ENCODE assay signal across 8 cellular contexts in genomic region chr7:118214051-118214832, GRCh38. TPM values are rescaled to one million over a fixed set of nuclear protein-coding genes. Genes with fewer than 3 reads are reported as not detected.
DNase-seq lines count a peak whose midpoint lies in the region; ATAC-seq and TF ChIP-seq lines count a peak whose summit lies in the region.

No MANE protein-coding gene starts in this region.

- TF ChIP-seq CTCF in GM12865 (IDR thresholded peaks at IDR 0.05; ENCODE audit: insufficient read depth, low read depth, low read length, missing control alignments): no peak
- TF ChIP-seq CTCF in choroid plexus epithelial cell (conservative IDR thresholded peaks at IDR 0.05; ENCODE audit: low read depth, low read length): no peak
- no peak for TF ChIP-seq CTCF in lung (IDR thresholded peaks at IDR 0.05; ENCODE audit: control extremely low read depth, extremely low read depth)
- no peak for TF ChIP-seq CTCF in PC-3 (conservative IDR thresholded peaks at IDR 0.05; ENCODE audit: low read depth, low read length)

- WGBS in lung, 2 donors: 6 to 14% methylated on average over 49 of the region's 49 CpGs

- H3K27ac ChIP-seq in lung (ENCODE audit: low read depth in 1 of 2, low read length in 1 of 2) (no peak overlapping the region), PC-3 (ENCODE audit: low read length) (no peak overlapping the region)

- no TSS peak for BruUV-seq in PC-3 (replicated peaks; lab: Mats Ljungman, UMichigan)

- H2AFZ ChIP-seq in PC-3 (ENCODE audit: low read length): no peak overlapping the region

- no peaks in the 10 kb centered on the region for H3K79me2 ChIP-seq in PC-3 (ENCODE audit: low read length)

- DNase-seq in GM12865 (ENCODE audit: low read depth) (peak; percentile 91), NCI-H187 (lab: John Stamatoyannopoulos, UW) (peak; percentile 55), choroid plexus epithelial cell (ENCODE audit: low read depth) (peak; percentile 82), lung (ENCODE audit: low spot score) (peak; percentile 47), PC-3 (no peak)
- DNase-seq in activated CD4-positive, alpha-beta T cell treated with anti-CD3 and anti-CD28 coated beads for 1 hour: peak; percentile 50
- peak; percentile 60 to 69 for DNase-seq in stimulated activated CD8-positive, alpha-beta memory T cell treated with anti-CD3 and anti-CD28 coated beads, Interleukin-15, amount 100 ng/mL, for 4 hours (ENCODE audit: low read depth in 2 of 2)

- H3K4me3 ChIP-seq in GM12865 (ENCODE audit: low read depth, low read length) (peak overlapping the region; percentile 51), choroid plexus epithelial cell (ENCODE audit: low read depth, low read length) (peak overlapping the region; percentile 66), lung (peak overlapping the region; percentile 30), PC-3 (ENCODE audit: low read length) (no peak overlapping the region)

- H3K4me1 ChIP-seq in lung (ENCODE audit: control insufficient read depth in 2 of 2, insufficient read depth in 2 of 2, low read length in 2 of 2) (no peaks in the 10 kb centered on the region), PC-3 (ENCODE audit: insufficient read depth, low read length) (no peaks in the 10 kb centered on the region)

- intact Hi-C loops in PC-3 (cut with micrococcal nuclease): no loop called here

- no peaks in the 10 kb centered on the region for H3K36me3 ChIP-seq in lung (ENCODE audit: control insufficient read depth in 2 of 2, insufficient read depth in 2 of 2, low read length in 2 of 2)
- no peaks in the 10 kb centered on the region for H3K36me3 ChIP-seq in PC-3 (ENCODE audit: low read depth, low read length)

- H3K9me3 ChIP-seq in lung (ENCODE audit: control insufficient read depth in 2 of 2, insufficient read depth in 1 of 2, low read length in 1 of 2) (no peaks in the 10 kb centered on the region), PC-3 (ENCODE audit: low read length) (no peaks in the 10 kb centered on the region)

- CTCF ChIA-PET in PC-3 (lab: Charles Lee): no interaction called here

- H4K20me1 ChIP-seq in PC-3 (ENCODE audit: low read length): no peaks in the 10 kb centered on the region

- ATAC-seq in HG02571 (IDR thresholded peaks at IDR 0.05; ENCODE audit: unreplicated experiment) (peak; percentile 95), lung (ENCODE audit: insufficient read depth, low FRiP score) (peak; percentile 76), PC-3 (no peak)

- no peak overlapping the region for H3K4me2 ChIP-seq in PC-3 (ENCODE audit: low read length)

- POLR2A ChIA-PET in PC-3 (lab: Charles Lee; ENCODE audit: unreplicated experiment): no interaction called here

- no peaks in the 10 kb centered on the region for H3K9me2 ChIP-seq in PC-3 (replicated peaks; ENCODE audit: low read length)

- H3K27me3 ChIP-seq in lung (ENCODE audit: control insufficient read depth, insufficient read depth) (no peaks in the 10 kb centered on the region), PC-3 (ENCODE audit: low read length) (0 out of 2 replicates have a peak, but pooled peaks cover 5% of the 10 kb centered on the region)

- no peaks in the 10 kb centered on the region for H3F3A ChIP-seq in PC-3 (ENCODE audit: low read length, unreplicated experiment)

- H3K9ac ChIP-seq in PC-3 (ENCODE audit: low read length): no peak overlapping the region

RNA-seq across cellular contexts. Expression of gene ANKRD7, which starts 10.3 kb away (rescaled TPM):
- total RNA-seq in lung (1 to 10 TPM in 1 of 2 donors, under 1 TPM in 1; 0.55 to 1.6 TPM), PC-3 (2014; rRNA removed) (not detected in 2 replicates)
- polyA plus RNA-seq in lung: under 1 TPM in 1 of 2 donors, not detected in 1; 0.03 TPM

RNA-seq across cellular contexts. Expression of gene LSM8, which starts 30.3 kb away (rescaled TPM):
- total RNA-seq in lung: 10 to 100 TPM; 22.9 to 70.8 TPM
- polyA plus RNA-seq in lung: 10 to 100 TPM; 28.4 to 37.0 TPM
- 41.2 and 55.1 TPM in 2 replicates for total RNA-seq in PC-3 (2014; rRNA removed)
